20 cellular contexts compared by ENCODE assay signal in the genomic region with DNA sequence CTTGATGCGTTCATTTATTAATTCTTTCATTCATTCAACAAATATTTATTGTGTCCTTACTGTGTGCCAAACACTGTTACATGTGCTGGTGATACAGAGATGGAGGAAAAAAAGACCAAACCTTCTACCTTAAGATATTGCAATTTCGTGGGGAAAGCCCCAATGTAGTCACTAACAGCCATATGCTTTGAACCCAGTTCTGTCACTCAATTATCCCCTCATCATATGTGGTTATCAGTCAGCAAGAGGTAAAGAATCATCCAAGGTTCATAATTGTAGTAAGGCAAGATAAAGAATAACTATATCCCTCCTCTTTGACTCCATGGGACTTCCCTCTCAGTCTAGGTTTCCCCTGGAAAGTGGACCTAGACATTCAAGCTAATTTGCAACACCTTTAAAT.
"Had no signal": no experiment of that assay in that cellular context is flagged by ENCODE, and none has a peak within 500 bp of the region (broad histone marks: within the 10 kb centered on the region; RNA-seq: fewer than 3 reads in every experiment).

No MANE protein-coding gene starts in this region.

- H3K27me3 ChIP-seq: body of pancreas, esophagus muscularis mucosa, gastrocnemius medialis, right lobe of liver, upper lobe of left lung had no signal

- H3K27ac ChIP-seq: body of pancreas, gastrocnemius medialis, right lobe of liver, thoracic aorta, upper lobe of left lung had no signal

- H3K36me3 Mint-ChIP-seq: stimulated activated memory B cell treated with anti-CD40 and anti-IgM and Interleukin-4, amounts not matched to agents 10 μg/mL and 1 μg/mL and 100 μg/mL, for 72 hours; WTC11 had no signal

- H3K36me3 ChIP-seq: esophagus muscularis mucosa, gastrocnemius medialis, right lobe of liver, stomach, thoracic aorta, upper lobe of left lung had no signal

- H3K27me3 Mint-ChIP-seq: activated CD4-positive, alpha-beta memory T cell treated with anti-CD3 and anti-CD28 coated beads, Interleukin-2, amount 10 ng/mL, durations not matched to agents 7 days and 5 days; activated naive CD8-positive, alpha-beta T cell treated with anti-CD3 and anti-CD28 coated beads, Interleukin-2, amount 50 U/mL, for 24 hours; effector memory CD8-positive, alpha-beta T cell; stimulated activated memory B cell treated with anti-CD40 and anti-IgM and Interleukin-4, amounts not matched to agents 10 μg/mL and 1 μg/mL and 100 μg/mL, for 72 hours had no signal

- H3K4me3 Mint-ChIP-seq: activated CD4-positive, alpha-beta memory T cell treated with anti-CD3 and anti-CD28 coated beads, Interleukin-2, amount 10 ng/mL, durations not matched to agents 7 days and 5 days; activated naive CD4-positive, alpha-beta T cell treated with anti-CD3 and anti-CD28 coated beads for 36 hours; activated naive CD8-positive, alpha-beta T cell treated with anti-CD3 and anti-CD28 coated beads, Interleukin-2, amount 50 U/mL, for 24 hours; effector memory CD8-positive, alpha-beta T cell; nephron progenitor cell; stimulated activated memory B cell treated with anti-CD40 and anti-IgM and Interleukin-4, amounts not matched to agents 10 μg/mL and 1 μg/mL and 100 μg/mL, for 72 hours; T-helper 1 cell treated with Interleukin-12 subunit alpha and Interleukin-12 subunit beta and Interleukin-4 antibody, amounts not matched to agents 30 μg/mL and 1 μg/mL, for 36 hours; WTC11 had no signal

- H3K4me1 Mint-ChIP-seq: activated CD4-positive, alpha-beta memory T cell treated with anti-CD3 and anti-CD28 coated beads, Interleukin-2, amount 10 ng/mL, durations not matched to agents 7 days and 5 days; stimulated activated memory B cell treated with anti-CD40 and anti-IgM and Interleukin-4, amounts not matched to agents 10 μg/mL and 1 μg/mL and 100 μg/mL, for 72 hours had no signal

- H3K4me1 ChIP-seq: body of pancreas, gastrocnemius medialis, right lobe of liver, upper lobe of left lung had no signal

- H3K27ac Mint-ChIP-seq: activated CD4-positive, alpha-beta memory T cell treated with anti-CD3 and anti-CD28 coated beads, Interleukin-2, amount 10 ng/mL, durations not matched to agents 7 days and 5 days; activated naive CD4-positive, alpha-beta T cell treated with anti-CD3 and anti-CD28 coated beads for 36 hours; activated naive CD8-positive, alpha-beta T cell treated with anti-CD3 and anti-CD28 coated beads, Interleukin-2, amount 50 U/mL, for 24 hours; effector memory CD8-positive, alpha-beta T cell; nephron progenitor cell; stimulated activated memory B cell treated with anti-CD40 and anti-IgM and Interleukin-4, amounts not matched to agents 10 μg/mL and 1 μg/mL and 100 μg/mL, for 72 hours; T-helper 1 cell treated with Interleukin-12 subunit alpha and Interleukin-12 subunit beta and Interleukin-4 antibody, amounts not matched to agents 30 μg/mL and 1 μg/mL, for 36 hours; WTC11 had no signal

- DNase-seq: activated CD4-positive, alpha-beta memory T cell treated with anti-CD3 and anti-CD28 coated beads, Interleukin-2, amount 10 ng/mL, durations not matched to agents 7 days and 5 days; activated effector memory CD4-positive, alpha-beta T cell treated with Interleukin-2 at 50 U/mL for 16 hours; activated naive CD4-positive, alpha-beta T cell treated with anti-CD3 and anti-CD28 coated beads for 36 hours; activated naive CD8-positive, alpha-beta T cell treated with anti-CD3 and anti-CD28 coated beads, Interleukin-2, amount 50 U/mL, for 24 hours; activated T-cell treated with anti-CD3 and anti-CD28 coated beads, Interleukin-2, amount 50 U/mL, for 1 hour; effector memory CD8-positive, alpha-beta T cell; gastrocnemius medialis; mucosa of descending colon; right lobe of liver; stomach; T1000; upper lobe of left lung had no signal

- H3K4me3 ChIP-seq: body of pancreas, esophagus muscularis mucosa, gastrocnemius medialis, mucosa of descending colon, right lobe of liver, skin epidermis, stomach, thoracic aorta, upper lobe of left lung had no signal

- ATAC-seq: activated naive CD8-positive, alpha-beta T cell treated with anti-CD3 and anti-CD28 coated beads, Interleukin-2, amount 50 U/mL, for 24 hours; body of pancreas; effector memory CD8-positive, alpha-beta T cell; gastrocnemius medialis; mucosa of descending colon; right lobe of liver; stimulated activated memory B cell treated with anti-CD40 and anti-IgM and Interleukin-4, amounts not matched to agents 10 μg/mL and 1 μg/mL and 100 μg/mL, for 72 hours; WTC11 had no signal

- H3K9me3 ChIP-seq: body of pancreas, esophagus muscularis mucosa, gastrocnemius medialis, right lobe of liver, stomach, thoracic aorta, upper lobe of left lung had no signal

- H3K9me3 Mint-ChIP-seq: activated CD4-positive, alpha-beta memory T cell treated with anti-CD3 and anti-CD28 coated beads, Interleukin-2, amount 10 ng/mL, durations not matched to agents 7 days and 5 days; activated naive CD4-positive, alpha-beta T cell treated with anti-CD3 and anti-CD28 coated beads for 36 hours; activated naive CD8-positive, alpha-beta T cell treated with anti-CD3 and anti-CD28 coated beads, Interleukin-2, amount 50 U/mL, for 24 hours; nephron progenitor cell; stimulated activated memory B cell treated with anti-CD40 and anti-IgM and Interleukin-4, amounts not matched to agents 10 μg/mL and 1 μg/mL and 100 μg/mL, for 72 hours; WTC11 had no signal
